Comparison of ENCODE assay signal across 18 cellular contexts in the genomic region with DNA sequence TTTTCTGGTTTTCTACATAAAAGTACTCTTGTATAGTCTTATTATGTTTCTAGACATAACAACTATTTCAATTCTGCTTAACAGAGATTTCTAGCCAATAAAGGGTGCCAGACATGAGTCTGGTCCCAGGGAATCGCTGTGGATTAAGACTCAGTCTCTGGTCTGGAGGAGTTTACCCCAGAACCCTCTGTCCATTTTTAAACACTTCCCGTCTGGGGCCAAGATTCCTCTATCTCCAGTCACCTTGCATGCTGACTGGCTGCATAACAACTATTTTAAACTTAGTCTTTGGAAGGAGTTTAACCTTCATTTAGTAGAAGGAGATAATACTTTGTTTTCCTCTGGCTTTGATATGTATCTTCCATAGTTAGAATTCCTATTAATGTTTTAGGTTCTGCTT.
DNase-seq lines count a peak whose midpoint lies in the region; ATAC-seq and TF ChIP-seq lines count a peak whose summit lies in the region.
"Had no signal": no experiment of that assay in that cellular context is flagged by ENCODE, and none has a peak within 500 bp of the region (broad histone marks: within the 10 kb centered on the region; RNA-seq: fewer than 3 reads in every experiment).

No MANE protein-coding gene starts in this region.

- H3K27me3 Mint-ChIP-seq in activated CD4-positive, alpha-beta memory T cell treated with anti-CD3 and anti-CD28 coated beads, Interleukin-2, amount 10 ng/mL, durations not matched to agents 7 days and 5 days: no peaks in the 10 kb centered on the region
- H3K27me3 Mint-ChIP-seq in activated CD8-positive, alpha-beta T cell treated with anti-CD3 and anti-CD28 coated beads for 36 hours: no peaks in the 10 kb centered on the region
- H3K27me3 Mint-ChIP-seq: activated naive CD4-positive, alpha-beta T cell treated with anti-CD3 and anti-CD28 coated beads, Interleukin-2, amount 10 ng/mL, durations not matched to agents 7 days and 5 days had no signal

- POLR2A ChIA-PET in activated CD4-positive, alpha-beta memory T cell treated with anti-CD3 and anti-CD28 coated beads, Interleukin-2, amount 10 ng/mL, durations not matched to agents 7 days and 5 days (lab: Charles Lee): no interaction called here
- POLR2A ChIA-PET in activated CD8-positive, alpha-beta T cell treated with anti-CD3 and anti-CD28 coated beads for 36 hours (lab: Charles Lee): interaction anchor here (0.6 kb wide), 1 partner anchor 226 kb away, joined by 3 read pairs; no protein-coding TSS in a partner anchor

- H3K27ac ChIP-seq in mesodermal cell (ENCODE audit: low read depth, low read length, severe bottlenecking) (peak overlapping the region; percentile 93), skeletal muscle tissue (ENCODE audit: low read depth, low read length) (peak overlapping the region; percentile 92)
- H3K27ac ChIP-seq: RWPE1 had no signal

- no peaks in the 10 kb centered on the region for H3K36me3 ChIP-seq in mesodermal cell (ENCODE audit: control insufficient read depth, insufficient read depth, low read length)
- H3K36me3 ChIP-seq in skeletal muscle tissue (ENCODE audit: control insufficient read depth in 3 of 3, insufficient read depth in 3 of 3, low read length in 3 of 3): no peaks in the 10 kb centered on the region

- peak; percentile 16 for DNase-seq in GM03348 (ENCODE audit: low spot score)
- peak; percentile 26 for DNase-seq in amniotic epithelial cell (ENCODE audit: low read depth)
- no peak for DNase-seq in activated CD4-positive, alpha-beta memory T cell treated with anti-CD3 and anti-CD28 coated beads, Interleukin-2, amount 10 ng/mL, durations not matched to agents 7 days and 5 days
- DNase-seq in stimulated activated CD4-positive, alpha-beta T cell treated with anti-CD3 and anti-CD28 coated beads, Interleukin-4, amount 100 ng/mL, for 1 hour: no peak
- no peak for DNase-seq in activated CD8-positive, alpha-beta T cell treated with anti-CD3 and anti-CD28 coated beads for 36 hours
- DNase-seq: activated CD4-positive, CD25-positive, alpha-beta regulatory T cell treated with anti-CD3 and anti-CD28 coated beads, Interleukin-2, amount 50 U/mL, for 72 hours; activated naive CD4-positive, alpha-beta T cell treated with anti-CD3 and anti-CD28 coated beads, Interleukin-2, amount 10 ng/mL, durations not matched to agents 7 days and 5 days; activated T-cell treated with anti-CD3 and anti-CD28 coated beads, Interleukin-2, amount 50 U/mL, for 72 hours; aorta; Calu3; NCI-H1105; NCI-H524 treated with DMSO at 0.1 percent for 48 hours; stimulated activated CD4-positive, alpha-beta T cell treated with anti-CD3 and anti-CD28 coated beads, Interleukin-1b, Interleukin-23, amount 100 ng/mL, for 48 hours; stimulated activated naive CD4-positive, alpha-beta T cell had no signal

- H3K27me3 ChIP-seq in skeletal muscle tissue (ENCODE audit: control insufficient read depth in 3 of 3, insufficient read depth in 3 of 3, low read length in 3 of 3): no peaks in the 10 kb centered on the region

- H3K9me3 Mint-ChIP-seq in activated CD4-positive, alpha-beta memory T cell treated with anti-CD3 and anti-CD28 coated beads, Interleukin-2, amount 10 ng/mL, durations not matched to agents 7 days and 5 days: peaks cover 5% of the 10 kb centered on the region
- H3K9me3 Mint-ChIP-seq in activated CD8-positive, alpha-beta T cell treated with anti-CD3 and anti-CD28 coated beads for 36 hours: peaks cover 5% of the 10 kb centered on the region
- H3K9me3 Mint-ChIP-seq: type B pancreatic cell had no signal

- TF ChIP-seq CTCF in activated CD8-positive, alpha-beta T cell treated with anti-CD3 and anti-CD28 coated beads for 36 hours (IDR thresholded peaks at IDR 0.05): no peak

- H3K4me3 ChIP-seq in mesodermal cell (ENCODE audit: extremely low read depth, insufficient read depth, low read length, poor library complexity, severe bottlenecking) (no peak overlapping the region), skeletal muscle tissue (ENCODE audit: low read length in 3 of 3) (no peak overlapping the region)

- WGBS in mesodermal cell (ENCODE audit: insufficient coverage in 2 of 2), 2 experiments: 80 to 100% methylated on average over 1 of the region's 2 CpGs

- no peak overlapping the region for H3K4me3 Mint-ChIP-seq in activated CD4-positive, alpha-beta memory T cell treated with anti-CD3 and anti-CD28 coated beads, Interleukin-2, amount 10 ng/mL, durations not matched to agents 7 days and 5 days
- no peak overlapping the region for H3K4me3 Mint-ChIP-seq in activated CD8-positive, alpha-beta T cell treated with anti-CD3 and anti-CD28 coated beads for 36 hours
- H3K4me3 Mint-ChIP-seq: activated naive CD4-positive, alpha-beta T cell treated with anti-CD3 and anti-CD28 coated beads, Interleukin-2, amount 10 ng/mL, durations not matched to agents 7 days and 5 days; activated T-cell treated with anti-CD3 and anti-CD28 coated beads, Interleukin-2, amount 50 U/mL, for 72 hours; type B pancreatic cell had no signal

- no peak overlapping the region for H3K9ac ChIP-seq in skeletal muscle tissue (ENCODE audit: low read depth in 1 of 3, low read length in 3 of 3)

- H3K9me3 ChIP-seq in mesodermal cell (ENCODE audit: control insufficient read depth, low read length) (no peaks in the 10 kb centered on the region), skeletal muscle tissue (ENCODE audit: control insufficient read depth in 3 of 3, low read length in 3 of 3) (no peaks in the 10 kb centered on the region)

- intact Hi-C loops in activated CD8-positive, alpha-beta T cell treated with anti-CD3 and anti-CD28 coated beads for 36 hours (cut with micrococcal nuclease): no loop called here

- peaks cover 12% of the 10 kb centered on the region for H3K4me1 Mint-ChIP-seq in activated CD4-positive, alpha-beta memory T cell treated with anti-CD3 and anti-CD28 coated beads, Interleukin-2, amount 10 ng/mL, durations not matched to agents 7 days and 5 days
- H3K4me1 Mint-ChIP-seq in activated CD8-positive, alpha-beta T cell treated with anti-CD3 and anti-CD28 coated beads for 36 hours (ENCODE audit: low read depth): peaks cover 14% of the 10 kb centered on the region

- peaks cover 20% of the 10 kb centered on the region for H3K4me1 ChIP-seq in mesodermal cell (ENCODE audit: control insufficient read depth, insufficient read depth, low read length, poor library complexity, severe bottlenecking)
- peaks cover 8 to 18% (median 13%) of the 10 kb centered on the region in 3 donors for H3K4me1 ChIP-seq in skeletal muscle tissue (ENCODE audit: control insufficient read depth in 3 of 3, insufficient read depth in 3 of 3, low read length in 3 of 3)

- no peaks in the 10 kb centered on the region for H3K36me3 Mint-ChIP-seq in activated CD4-positive, alpha-beta memory T cell treated with anti-CD3 and anti-CD28 coated beads, Interleukin-2, amount 10 ng/mL, durations not matched to agents 7 days and 5 days (ENCODE audit: low read depth)
- H3K36me3 Mint-ChIP-seq in activated CD8-positive, alpha-beta T cell treated with anti-CD3 and anti-CD28 coated beads for 36 hours (ENCODE audit: low read depth): no peaks in the 10 kb centered on the region
- H3K36me3 Mint-ChIP-seq: activated naive CD4-positive, alpha-beta T cell treated with anti-CD3 and anti-CD28 coated beads, Interleukin-2, amount 10 ng/mL, durations not matched to agents 7 days and 5 days; type B pancreatic cell had no signal

- CTCF ChIA-PET in activated CD4-positive, alpha-beta memory T cell treated with anti-CD3 and anti-CD28 coated beads, Interleukin-2, amount 10 ng/mL, durations not matched to agents 7 days and 5 days (lab: Charles Lee): no interaction called here
- CTCF ChIA-PET in activated CD8-positive, alpha-beta T cell treated with anti-CD3 and anti-CD28 coated beads for 36 hours (lab: Charles Lee): no interaction called here

- ATAC-seq in activated CD8-positive, alpha-beta T cell treated with anti-CD3 and anti-CD28 coated beads for 36 hours: no peak
- ATAC-seq: activated T-cell treated with anti-CD3 and anti-CD28 coated beads, Interleukin-2, amount 50 U/mL, for 72 hours had no signal

- no peak overlapping the region for H3K27ac Mint-ChIP-seq in activated CD4-positive, alpha-beta memory T cell treated with anti-CD3 and anti-CD28 coated beads, Interleukin-2, amount 10 ng/mL, durations not matched to agents 7 days and 5 days
- no peak overlapping the region for H3K27ac Mint-ChIP-seq in activated CD8-positive, alpha-beta T cell treated with anti-CD3 and anti-CD28 coated beads for 36 hours
- H3K27ac Mint-ChIP-seq: activated naive CD4-positive, alpha-beta T cell treated with anti-CD3 and anti-CD28 coated beads, Interleukin-2, amount 10 ng/mL, durations not matched to agents 7 days and 5 days; activated T-cell treated with anti-CD3 and anti-CD28 coated beads, Interleukin-2, amount 50 U/mL, for 72 hours; type B pancreatic cell had no signal

Comparison
In these comparisons a context has a peak if more than half of its experiments do, and no peak if none do; other contexts are left out.
1. DNase-seq: peak in GM03348 (single experiment) and amniotic epithelial cell (single experiment); none in activated CD4-positive, alpha-beta memory T cell treated with anti-CD3 and anti-CD28 coated beads, Interleukin-2, amount 10 ng/mL, durations not matched to agents 7 days and 5 days (single experiment), stimulated activated CD4-positive, alpha-beta T cell treated with anti-CD3 and anti-CD28 coated beads, Interleukin-4, amount 100 ng/mL, for 1 hour (single experiment) and activated CD8-positive, alpha-beta T cell treated with anti-CD3 and anti-CD28 coated beads for 36 hours (single experiment).